13 cellular contexts compared by ENCODE assay signal in the genomic region with DNA sequence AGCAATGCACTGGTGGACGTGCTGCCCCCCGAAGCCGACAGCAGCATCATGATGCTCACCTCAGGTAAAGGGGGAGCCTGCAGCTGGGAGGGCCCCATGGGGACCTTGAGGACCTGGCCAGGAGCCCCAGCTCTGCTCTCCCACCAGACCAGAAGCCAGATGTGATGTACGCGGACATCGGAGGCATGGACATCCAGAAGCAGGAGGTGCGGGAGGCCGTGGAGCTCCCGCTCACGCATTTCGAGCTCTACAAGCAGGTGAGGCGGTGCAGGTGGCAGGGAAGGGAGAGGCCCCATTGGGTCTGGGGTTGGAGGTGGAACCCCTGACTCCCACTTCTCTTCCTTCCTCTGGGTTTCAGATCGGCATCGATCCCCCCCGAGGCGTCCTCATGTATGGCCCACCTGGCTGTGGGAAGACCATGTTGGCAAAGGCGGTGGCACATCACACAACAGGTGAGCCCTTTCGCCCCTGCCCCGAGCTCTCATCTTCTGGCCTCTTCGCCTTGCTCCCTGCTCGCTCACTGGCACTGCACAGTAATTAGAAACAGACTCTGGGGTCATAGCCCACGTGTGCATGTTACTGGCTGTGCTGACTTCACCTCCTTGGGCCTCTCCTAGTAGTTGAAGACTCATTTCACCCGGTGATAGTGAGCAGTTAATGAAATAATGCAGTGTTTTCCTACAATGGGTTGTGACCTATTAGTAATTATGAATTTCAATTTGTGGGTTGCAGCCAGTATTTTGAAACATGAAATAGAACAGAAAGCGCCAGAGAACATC. TPM values are rescaled to one million over a fixed set of nuclear protein-coding genes. Genes with fewer than 3 reads are reported as not detected.
DNase-seq lines count a peak whose midpoint lies in the region; ATAC-seq and TF ChIP-seq lines count a peak whose summit lies in the region.
"Had no signal": no experiment of that assay in that cellular context is flagged by ENCODE, and none has a peak within 500 bp of the region (broad histone marks: within the 10 kb centered on the region; RNA-seq: fewer than 3 reads in every experiment).

No MANE protein-coding gene starts in this region.

- ATAC-seq in CD4-positive, alpha-beta T cell (ENCODE audit: poor library complexity), result no peak
- ATAC-seq in stimulated activated effector memory CD8-positive, alpha-beta T cell treated with anti-CD3 and anti-CD28 coated beads, Interleukin-12 subunit alpha, Interleukin-12 subunit beta, amount 100 ng/mL, for 72 hours, result no peak
- ATAC-seq in GM21528 (IDR thresholded peaks at IDR 0.05; ENCODE audit: low FRiP score, unreplicated experiment), result no peak

- no peak overlapping the region for H3K4me3 ChIP-seq in foreskin fibroblast (ENCODE audit: low read depth in 1 of 2, low read length in 2 of 2)

- H3K9me3 Mint-ChIP-seq in CD4-positive, alpha-beta T cell, result no peaks in the 10 kb centered on the region
- no peaks in the 10 kb centered on the region for H3K9me3 Mint-ChIP-seq in activated T-helper 1 cell treated with anti-CD3 and anti-CD28 coated beads, Interleukin-12 subunit alpha, Interleukin-12 subunit beta, Interleukin-2, Interleukin-4 antibody, amounts not matched to agents 30 ng/mL and 10 ng/mL and 1 ng/mL, durations not matched to agents 14 hours and 24 hours and 36 hours
- H3K9me3 Mint-ChIP-seq in stimulated activated effector memory CD8-positive, alpha-beta T cell treated with anti-CD3 and anti-CD28 coated beads, Interleukin-12 subunit alpha, Interleukin-12 subunit beta, amount 100 ng/mL, for 72 hours, result no peaks in the 10 kb centered on the region

- H3K4me1 Mint-ChIP-seq in CD4-positive, alpha-beta T cell (ENCODE audit: low read depth), result peaks cover 37% of the 10 kb centered on the region
- peaks cover 41% of the 10 kb centered on the region for H3K4me1 Mint-ChIP-seq in activated T-helper 1 cell treated with anti-CD3 and anti-CD28 coated beads, Interleukin-12 subunit alpha, Interleukin-12 subunit beta, Interleukin-2, Interleukin-4 antibody, amounts not matched to agents 30 ng/mL and 10 ng/mL and 1 ng/mL, durations not matched to agents 14 hours and 24 hours and 36 hours (ENCODE audit: low read depth)
- peaks cover 58% of the 10 kb centered on the region for H3K4me1 Mint-ChIP-seq in stimulated activated effector memory CD8-positive, alpha-beta T cell treated with anti-CD3 and anti-CD28 coated beads, Interleukin-12 subunit alpha, Interleukin-12 subunit beta, amount 100 ng/mL, for 72 hours

- H3K27ac Mint-ChIP-seq in CD4-positive, alpha-beta T cell, result no peak overlapping the region
- H3K27ac Mint-ChIP-seq in activated T-helper 1 cell treated with anti-CD3 and anti-CD28 coated beads, Interleukin-12 subunit alpha, Interleukin-12 subunit beta, Interleukin-2, Interleukin-4 antibody, amounts not matched to agents 30 ng/mL and 10 ng/mL and 1 ng/mL, durations not matched to agents 14 hours and 24 hours and 36 hours, result no peak overlapping the region
- peak overlapping the region; percentile 36 for H3K27ac Mint-ChIP-seq in stimulated activated effector memory CD8-positive, alpha-beta T cell treated with anti-CD3 and anti-CD28 coated beads, Interleukin-12 subunit alpha, Interleukin-12 subunit beta, amount 100 ng/mL, for 72 hours

- CTCF ChIA-PET in CD4-positive, alpha-beta T cell (lab: Charles Lee), result no interaction called here

- POLR2A ChIA-PET in CD4-positive, alpha-beta T cell (lab: Charles Lee), result no interaction called here

- peak overlapping the region; percentile 51 for H3K4me3 Mint-ChIP-seq in CD4-positive, alpha-beta T cell
- H3K4me3 Mint-ChIP-seq in activated T-helper 1 cell treated with anti-CD3 and anti-CD28 coated beads, Interleukin-12 subunit alpha, Interleukin-12 subunit beta, Interleukin-2, Interleukin-4 antibody, amounts not matched to agents 30 ng/mL and 10 ng/mL and 1 ng/mL, durations not matched to agents 14 hours and 24 hours and 36 hours, result peak overlapping the region; percentile 51
- H3K4me3 Mint-ChIP-seq in stimulated activated effector memory CD8-positive, alpha-beta T cell treated with anti-CD3 and anti-CD28 coated beads, Interleukin-12 subunit alpha, Interleukin-12 subunit beta, amount 100 ng/mL, for 72 hours, result no peak overlapping the region

- intact Hi-C loops in CD4-positive, alpha-beta T cell (cut with DNase I, micrococcal nuclease), result loop anchor here (5.0 kb wide), 3 partner anchors 67 to 177 kb away; a partner anchor contains a TSS
- intact Hi-C loops in activated T-helper 1 cell treated with anti-CD3 and anti-CD28 coated beads, Interleukin-12 subunit alpha, Interleukin-12 subunit beta, Interleukin-2, Interleukin-4 antibody, amounts not matched to agents 30 ng/mL and 10 ng/mL and 1 ng/mL, durations not matched to agents 14 hours and 24 hours and 36 hours (cut with micrococcal nuclease), result loop anchor here (5.0 to 10.0 kb wide), 3 partner anchors 77 to 582 kb away; a partner anchor contains a TSS

- H3K27me3 ChIP-seq in CD4-positive, alpha-beta T cell (ENCODE audit: control insufficient read depth, insufficient read depth, low read length), result no peaks in the 10 kb centered on the region

- peaks cover 77% of the 10 kb centered on the region for H3K36me3 Mint-ChIP-seq in CD4-positive, alpha-beta T cell (ENCODE audit: low read depth)
- peaks cover 53% of the 10 kb centered on the region for H3K36me3 Mint-ChIP-seq in activated T-helper 1 cell treated with anti-CD3 and anti-CD28 coated beads, Interleukin-12 subunit alpha, Interleukin-12 subunit beta, Interleukin-2, Interleukin-4 antibody, amounts not matched to agents 30 ng/mL and 10 ng/mL and 1 ng/mL, durations not matched to agents 14 hours and 24 hours and 36 hours (ENCODE audit: low read depth)
- peaks cover 96% of the 10 kb centered on the region for H3K36me3 Mint-ChIP-seq in stimulated activated effector memory CD8-positive, alpha-beta T cell treated with anti-CD3 and anti-CD28 coated beads, Interleukin-12 subunit alpha, Interleukin-12 subunit beta, amount 100 ng/mL, for 72 hours

- no peak overlapping the region for H3K27ac ChIP-seq in CD4-positive, alpha-beta T cell (ENCODE audit: low read depth, low read length)
- H3K27ac ChIP-seq: C4-2B had no signal

- DNase-seq in CD4-positive, alpha-beta T cell, result no peak
- DNase-seq in activated T-helper 1 cell treated with anti-CD3 and anti-CD28 coated beads, Interleukin-12 subunit alpha, Interleukin-12 subunit beta, Interleukin-2, Interleukin-4 antibody, amounts not matched to agents 30 ng/mL and 10 ng/mL and 1 ng/mL, durations not matched to agents 14 hours and 24 hours and 36 hours (ENCODE audit: low spot score), result no peak
- DNase-seq in foreskin fibroblast, result peak; percentile 36 to 73
- peak in 1 of 2 donors; percentile 44 for DNase-seq in stimulated activated effector memory CD8-positive, alpha-beta T cell treated with anti-CD3 and anti-CD28 coated beads, Interleukin-12 subunit alpha, Interleukin-12 subunit beta, amount 100 ng/mL, for 72 hours (ENCODE audit: low spot score in 2 of 2)
- DNase-seq in stimulated activated CD4-positive, alpha-beta T cell treated with anti-CD3 and anti-CD28 coated beads, Interleukin-12 subunit alpha, Interleukin-12 subunit beta, amount 100 ng/mL, for 4 hours, result no peak
- DNase-seq in stimulated activated naive CD4-positive, alpha-beta T cell (lab: John Stamatoyannopoulos, UW), result no peak
- DNase-seq: Caco-2, DMS153, NCI-H1092 treated with DMSO at 0.1 percent for 48 hours, NCI-H1694, NCI-H510A treated with DMSO at 0.1 percent for 48 hours had no signal

- H3K9me3 ChIP-seq in CD4-positive, alpha-beta T cell (ENCODE audit: control insufficient read depth, low read length), result no peaks in the 10 kb centered on the region
- H3K9me3 ChIP-seq: Caco-2 had no signal

- no peak for TF ChIP-seq CTCF in CD4-positive, alpha-beta T cell (IDR thresholded peaks at IDR 0.05)
- no peak for TF ChIP-seq CTCF in foreskin fibroblast (IDR thresholded peaks at IDR 0.05; ENCODE audit: low read depth, low read length)

- no peaks in the 10 kb centered on the region for H3K27me3 Mint-ChIP-seq in CD4-positive, alpha-beta T cell
- H3K27me3 Mint-ChIP-seq in activated T-helper 1 cell treated with anti-CD3 and anti-CD28 coated beads, Interleukin-12 subunit alpha, Interleukin-12 subunit beta, Interleukin-2, Interleukin-4 antibody, amounts not matched to agents 30 ng/mL and 10 ng/mL and 1 ng/mL, durations not matched to agents 14 hours and 24 hours and 36 hours (ENCODE audit: insufficient read depth), result no peaks in the 10 kb centered on the region

RNA-seq across cellular contexts. Expression of a gene that starts 3.6 kb away (rescaled TPM):
- 10 to 100 TPM; 61.3 to 67.4 TPM for total RNA-seq in CD4-positive, alpha-beta T cell
- total RNA-seq in activated T-helper 1 cell treated with anti-CD3 and anti-CD28 coated beads, Interleukin-12 subunit alpha, Interleukin-12 subunit beta, Interleukin-2, Interleukin-4 antibody, amounts not matched to agents 30 ng/mL and 10 ng/mL and 1 ng/mL, durations not matched to agents 14 hours and 24 hours and 36 hours, result 189 and 190 TPM in 2 replicates

RNA-seq across cellular contexts. Expression of a gene that starts 22.3 kb away (rescaled TPM):
- total RNA-seq in CD4-positive, alpha-beta T cell, result 1 to 10 TPM; 2.4 to 3.8 TPM
- 6.1 and 7.1 TPM in 2 replicates for total RNA-seq in activated T-helper 1 cell treated with anti-CD3 and anti-CD28 coated beads, Interleukin-12 subunit alpha, Interleukin-12 subunit beta, Interleukin-2, Interleukin-4 antibody, amounts not matched to agents 30 ng/mL and 10 ng/mL and 1 ng/mL, durations not matched to agents 14 hours and 24 hours and 36 hours

RNA-seq across cellular contexts. Expression of a gene that starts 40.1 kb away (rescaled TPM):
- total RNA-seq in CD4-positive, alpha-beta T cell, result 10 to 100 TPM; 16.3 to 19.1 TPM
- total RNA-seq in activated T-helper 1 cell treated with anti-CD3 and anti-CD28 coated beads, Interleukin-12 subunit alpha, Interleukin-12 subunit beta, Interleukin-2, Interleukin-4 antibody, amounts not matched to agents 30 ng/mL and 10 ng/mL and 1 ng/mL, durations not matched to agents 14 hours and 24 hours and 36 hours, result 2.2 and 3.1 TPM in 2 replicates

Comparison
In these comparisons a context has a peak if more than half of its experiments do, and no peak if none do; other contexts are left out.
1. DNase-seq: peak in foreskin fibroblast (2 of 2); none in CD4-positive, alpha-beta T cell (0 of 10), activated T-helper 1 cell treated with anti-CD3 and anti-CD28 coated beads, Interleukin-12 subunit alpha, Interleukin-12 subunit beta, Interleukin-2, Interleukin-4 antibody, amounts not matched to agents 30 ng/mL and 10 ng/mL and 1 ng/mL, durations not matched to agents 14 hours and 24 hours and 36 hours (single experiment), stimulated activated CD4-positive, alpha-beta T cell treated with anti-CD3 and anti-CD28 coated beads, Interleukin-12 subunit alpha, Interleukin-12 subunit beta, amount 100 ng/mL, for 4 hours (single experiment) and stimulated activated naive CD4-positive, alpha-beta T cell (0 of 6).